In genomic region chr10:103593022-103593570, GRCh38 we compare ENCODE assay signal across 14 cellular contexts.
"Had no signal": no experiment of that assay in that cellular context is flagged by ENCODE, and none has a peak within 500 bp of the region (broad histone marks: within the 10 kb centered on the region; RNA-seq: fewer than 3 reads in every experiment).

No MANE protein-coding gene starts in this region.

- H3K79me2 ChIP-seq: hepatocyte had no signal

- H3K9me3 ChIP-seq: body of pancreas, lower lobe of right lung, pancreas had no signal

- H3K27me3 Mint-ChIP-seq: activated CD8-positive, alpha-beta memory T cell treated with anti-CD3 and anti-CD28 coated beads, Interleukin-2, amount 10 ng/mL, durations not matched to agents 7 days and 5 days; activated naive CD4-positive, alpha-beta T cell treated with anti-CD3 and anti-CD28 coated beads, Interleukin-2, amount 50 U/mL, for 24 hours; activated T-cell treated with anti-CD3 and anti-CD28 coated beads, Interleukin-2, amount 50 U/mL, for 24 hours; effector memory CD8-positive, alpha-beta T cell had no signal

- H3K27me3 ChIP-seq: body of pancreas, hepatocyte, neural progenitor cell, pancreas had no signal

- H3K4me3 Mint-ChIP-seq: activated CD8-positive, alpha-beta memory T cell treated with anti-CD3 and anti-CD28 coated beads, Interleukin-2, amount 10 ng/mL, durations not matched to agents 7 days and 5 days; activated naive CD4-positive, alpha-beta T cell treated with anti-CD3 and anti-CD28 coated beads, Interleukin-2, amount 50 U/mL, for 24 hours; activated T-cell treated with anti-CD3 and anti-CD28 coated beads, Interleukin-2, amount 50 U/mL, for 24 hours; dendritic cell treated with granulocyte-macrophage colony-stimulating factor and Interleukin-4, amounts not matched to agents 40 ng/mL and 50 ng/mL, for 4 days; effector memory CD8-positive, alpha-beta T cell; mesothelial cell of epicardium; neural progenitor cell had no signal

- H3K4me2 ChIP-seq: hepatocyte, neural progenitor cell had no signal

- H3K4me3 ChIP-seq: body of pancreas, hepatocyte, lower lobe of right lung, neural progenitor cell, pancreas had no signal

- H3K4me1 ChIP-seq: body of pancreas, lower lobe of right lung, neural progenitor cell, pancreas had no signal

- H3K27ac Mint-ChIP-seq: activated CD8-positive, alpha-beta memory T cell treated with anti-CD3 and anti-CD28 coated beads, Interleukin-2, amount 10 ng/mL, durations not matched to agents 7 days and 5 days; activated naive CD4-positive, alpha-beta T cell treated with anti-CD3 and anti-CD28 coated beads, Interleukin-2, amount 50 U/mL, for 24 hours; activated T-cell treated with anti-CD3 and anti-CD28 coated beads, Interleukin-2, amount 50 U/mL, for 24 hours; dendritic cell treated with granulocyte-macrophage colony-stimulating factor and Interleukin-4, amounts not matched to agents 40 ng/mL and 50 ng/mL, for 4 days; effector memory CD8-positive, alpha-beta T cell; mesothelial cell of epicardium; neural progenitor cell had no signal

- H3K36me3 Mint-ChIP-seq: activated CD8-positive, alpha-beta memory T cell treated with anti-CD3 and anti-CD28 coated beads, Interleukin-2, amount 10 ng/mL, durations not matched to agents 7 days and 5 days; activated naive CD4-positive, alpha-beta T cell treated with anti-CD3 and anti-CD28 coated beads, Interleukin-2, amount 50 U/mL, for 24 hours had no signal

- H3K27ac ChIP-seq: body of pancreas, hepatocyte, lower lobe of right lung, neural progenitor cell, pancreas had no signal

- H2AFZ ChIP-seq: hepatocyte, neural progenitor cell had no signal

- H3K4me1 Mint-ChIP-seq: activated CD8-positive, alpha-beta memory T cell treated with anti-CD3 and anti-CD28 coated beads, Interleukin-2, amount 10 ng/mL, durations not matched to agents 7 days and 5 days; activated naive CD4-positive, alpha-beta T cell treated with anti-CD3 and anti-CD28 coated beads, Interleukin-2, amount 50 U/mL, for 24 hours; neural progenitor cell had no signal

- H3K9me3 Mint-ChIP-seq: activated naive CD4-positive, alpha-beta T cell treated with anti-CD3 and anti-CD28 coated beads, Interleukin-2, amount 50 U/mL, for 24 hours; activated T-cell treated with anti-CD3 and anti-CD28 coated beads, Interleukin-2, amount 50 U/mL, for 24 hours; dendritic cell treated with granulocyte-macrophage colony-stimulating factor and Interleukin-4, amounts not matched to agents 40 ng/mL and 50 ng/mL, for 4 days; effector memory CD8-positive, alpha-beta T cell; mesothelial cell of epicardium; neural progenitor cell had no signal

- H3K9ac ChIP-seq: neural progenitor cell had no signal

- DNase-seq: activated effector memory CD4-positive, alpha-beta T cell treated with Interleukin-2 at 50 U/mL for 16 hours; amniotic stem cell; kidney; lower lobe of right lung had no signal

- H3K36me3 ChIP-seq: lower lobe of right lung, neural progenitor cell, pancreas had no signal
